8 cellular contexts compared by ENCODE assay signal in the genomic region with DNA sequence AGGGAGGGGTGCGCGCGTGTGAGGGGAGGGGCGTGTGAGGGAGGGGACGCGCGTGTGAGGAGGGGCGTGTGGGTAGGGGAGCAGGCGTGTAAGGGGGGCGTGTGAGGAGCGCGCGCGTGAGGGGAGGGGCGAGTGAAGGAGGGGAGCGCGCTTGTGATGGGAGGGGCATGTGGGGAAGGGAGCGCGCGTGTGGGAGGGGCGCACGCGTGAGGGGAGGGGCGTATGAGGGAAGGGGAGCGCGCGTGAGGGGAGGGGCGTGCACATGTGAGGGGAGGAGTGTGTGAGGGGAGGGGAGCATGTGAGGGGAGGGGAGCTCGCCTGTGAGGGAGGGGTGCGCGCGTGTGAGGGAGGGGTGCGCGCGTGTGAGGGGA. TPM values are rescaled to one million over a fixed set of nuclear protein-coding genes. Genes with fewer than 3 reads are reported as not detected.
DNase-seq lines count a peak whose midpoint lies in the region; ATAC-seq and TF ChIP-seq lines count a peak whose summit lies in the region.

No MANE protein-coding gene starts in this region.

- TF ChIP-seq EP300 in upper lobe of left lung (IDR thresholded peaks at IDR 0.05), result no peak

- H3K4me1 ChIP-seq in adipocyte (ENCODE audit: control insufficient read depth, insufficient read depth, low read length) (peaks cover 11% of the 10 kb centered on the region), upper lobe of left lung (peaks cover 12 to 24% (median 16%) of the 10 kb centered on the region in 4 donors)

- DNase-seq in DMS153 (lab: John Stamatoyannopoulos, UW) (peak; percentile 39), LoVo (ENCODE audit: low spot score) (peak; percentile 86), T follicular helper cell (ENCODE audit: low read depth) (peak; percentile 86), adipocyte (ENCODE audit: low read depth) (peak; percentile 96), cardiac septum (ENCODE audit: low spot score) (peak; percentile 93), pons (ENCODE audit: low spot score) (peak; percentile 81), upper lobe of left lung (peak; percentile 91 to 97), superior temporal gyrus (ENCODE audit: extremely low spot score) (no peak)

- H3K4me3 ChIP-seq in adipocyte (ENCODE audit: low read length), result peak overlapping the region; percentile 88
- peak overlapping the region; percentile 86 to 99 (median 94) for H3K4me3 ChIP-seq in upper lobe of left lung

- 17% methylated on average over 5 of the region's 35 CpGs; no CpG with 5 or more reads in 1 of the 2 donors for WGBS in upper lobe of left lung, 2 donors

- no peak for TF ChIP-seq POLR2A in upper lobe of left lung (IDR thresholded peaks at IDR 0.05)

- H3K9ac ChIP-seq in adipocyte (ENCODE audit: low read length), result no peak overlapping the region

- H3K9me3 ChIP-seq in adipocyte (ENCODE audit: control insufficient read depth, low read length), result no peaks in the 10 kb centered on the region
- H3K9me3 ChIP-seq in upper lobe of left lung, result no peaks in the 10 kb centered on the region

- TF ChIP-seq CTCF in upper lobe of left lung (IDR thresholded peaks at IDR 0.05), result no peak

- intact Hi-C loops in cardiac septum (cut with DNase I), result loop anchor here (1.0 to 2.0 kb wide), 2 partner anchors 16 to 46 kb away; no protein-coding TSS in a partner anchor

- H3K36me3 ChIP-seq in adipocyte (ENCODE audit: control insufficient read depth, insufficient read depth, low read length, severe bottlenecking) (peaks cover 2% of the 10 kb centered on the region), upper lobe of left lung (peaks cover 0 to 19% (median 2%) of the 10 kb centered on the region in 4 donors)

- H3K27ac ChIP-seq in upper lobe of left lung, result peak overlapping the region; percentile 87 to 94 (median 90)

- ATAC-seq in upper lobe of left lung (ENCODE audit: low FRiP score in 2 of 2), result peak; percentile 84 to 95

- H3K27me3 ChIP-seq in adipocyte (replicated peaks; ENCODE audit: control insufficient read depth, insufficient read depth, low read length) (no peaks in the 10 kb centered on the region), upper lobe of left lung (no peaks in the 10 kb centered on the region)

RNA-seq across cellular contexts. Expression of gene MXI1, which starts 19.1 kb away (rescaled TPM):
- total RNA-seq in cardiac septum, result 59.2 TPM
- total RNA-seq in upper lobe of left lung, result 10 to 100 TPM; 27.7 to 90.1 (median 45.2) TPM
